23 cellular contexts compared by ENCODE assay signal in the genomic region with DNA sequence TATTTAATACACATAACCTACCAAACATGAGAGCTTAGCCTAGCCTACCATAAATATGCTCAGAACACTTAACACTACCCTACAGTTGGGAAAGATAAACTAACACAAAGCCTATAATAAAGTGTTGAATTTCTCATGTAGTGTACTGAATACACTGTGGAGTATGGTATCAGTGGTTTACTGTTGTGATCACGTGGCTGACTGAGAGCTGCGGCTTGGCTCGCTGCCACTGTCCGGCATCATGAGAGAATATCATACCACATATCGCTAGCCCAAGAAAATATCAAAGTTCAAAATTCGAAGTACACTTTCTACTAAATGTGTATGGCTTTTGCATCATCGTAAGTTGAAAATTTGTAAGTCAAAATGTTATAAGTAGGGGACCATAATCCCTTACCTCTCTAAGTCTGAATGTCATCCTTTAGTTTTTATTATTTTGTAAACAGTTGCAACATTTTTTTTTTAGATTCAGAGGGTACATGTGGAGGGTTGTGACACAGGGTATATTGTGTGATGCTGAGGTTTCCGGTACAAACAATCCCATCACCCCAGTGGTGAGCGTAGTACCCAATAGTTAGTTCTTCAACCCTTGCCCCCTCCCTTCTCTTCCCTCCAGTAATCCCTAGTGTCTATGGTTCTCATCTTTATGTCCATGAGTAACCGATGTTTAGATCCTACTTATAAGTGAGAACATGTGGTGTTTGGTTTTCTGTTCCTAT. TPM values are rescaled to one million over a fixed set of nuclear protein-coding genes. Genes with fewer than 3 reads are reported as not detected.
DNase-seq lines count a peak whose midpoint lies in the region; ATAC-seq and TF ChIP-seq lines count a peak whose summit lies in the region.
"Had no signal": no experiment of that assay in that cellular context is flagged by ENCODE, and none has a peak within 500 bp of the region (broad histone marks: within the 10 kb centered on the region; RNA-seq: fewer than 3 reads in every experiment).

No MANE protein-coding gene starts in this region.

- H3K36me3 ChIP-seq in smooth muscle cell (ENCODE audit: low read depth) (no peaks in the 10 kb centered on the region), tibial nerve (no peaks in the 10 kb centered on the region)
- H3K36me3 ChIP-seq: thoracic aorta had no signal

- H3K36me3 Mint-ChIP-seq in Calu3 (ENCODE audit: insufficient read depth, unreplicated experiment): peaks cover 5% of the 10 kb centered on the region
- no peaks in the 10 kb centered on the region for H3K36me3 Mint-ChIP-seq in CD4-positive, alpha-beta T cell (ENCODE audit: low read depth)
- H3K36me3 Mint-ChIP-seq: IgD-negative memory B cell had no signal

- TF ChIP-seq CTCF in Calu3 (IDR thresholded peaks at IDR 0.05; ENCODE audit: unreplicated experiment) (no peak), smooth muscle cell (IDR thresholded peaks at IDR 0.05; ENCODE audit: borderline replicate concordance, insufficient read depth, poor library complexity, severe bottlenecking) (no peak), tibial nerve (IDR thresholded peaks at IDR 0.05) (no peak)
- TF ChIP-seq CTCF in CD4-positive, alpha-beta T cell (IDR thresholded peaks at IDR 0.05): no peak

- H3K9ac ChIP-seq in smooth muscle cell (ENCODE audit: low read depth): no peak overlapping the region

- intact Hi-C loops in Calu3 (cut with micrococcal nuclease; ENCODE audit: unreplicated experiment): no loop called here
- intact Hi-C loops in left colon (cut with DNase I, micrococcal nuclease): no loop called here
- intact Hi-C loops in CD4-positive, alpha-beta T cell (cut with DNase I, micrococcal nuclease): loop anchor here (5.0 kb wide), 4 partner anchors 94 to 1244 kb away; no protein-coding TSS in a partner anchor

- POLR2A ChIA-PET in CD4-positive, alpha-beta T cell (lab: Charles Lee): no interaction called here

- no peaks in the 10 kb centered on the region for H3K9me3 Mint-ChIP-seq in Calu3 (ENCODE audit: low read depth, unreplicated experiment)
- no peaks in the 10 kb centered on the region for H3K9me3 Mint-ChIP-seq in CD4-positive, alpha-beta T cell
- H3K9me3 Mint-ChIP-seq: endodermal cell, IgD-negative memory B cell had no signal

- DNase-seq in Calu3 (peak; percentile 36), OCI-M1 (lab: John Stamatoyannopoulos, UW) (peak; percentile 96), left colon (peak in 1 of 2 donors; percentile 41), smooth muscle cell (lab: John Stamatoyannopoulos, UW; ENCODE audit: unreplicated experiment) (no peak), tibial nerve (ENCODE audit: low spot score in 2 of 2) (no peak), NCI-H2081 (lab: John Stamatoyannopoulos, UW) (no peak)
- no peak for DNase-seq in CD4-positive, alpha-beta T cell
- DNase-seq: activated CD8-positive, alpha-beta memory T cell treated with anti-CD3 and anti-CD28 coated beads, Interleukin-2, amount 10 ng/mL, durations not matched to agents 7 days and 5 days; activated effector memory CD4-positive, alpha-beta T cell treated with anti-CD3 and anti-CD28 coated beads, Interleukin-2, amount 50 U/mL, for 16 hours; amygdala; DMS 273 treated with DMSO at 0.1 percent for 48 hours; endodermal cell; left cardiac atrium; NCI-H1436; NCI-H526 treated with DMSO at 0.1 percent for 48 hours; stimulated activated CD4-positive, alpha-beta T cell treated with anti-CD3 and anti-CD28 coated beads, Interleukin-4, amount 100 ng/mL, for 4 hours; T-helper 1 cell had no signal

- CTCF ChIA-PET in Calu3 (lab: Charles Lee): no interaction called here
- CTCF ChIA-PET in CD4-positive, alpha-beta T cell (lab: Charles Lee): no interaction called here

- H3K4me3 ChIP-seq in smooth muscle cell (no peak overlapping the region), tibial nerve (no peak overlapping the region)
- H3K4me3 ChIP-seq: thoracic aorta had no signal

- H2AFZ ChIP-seq in smooth muscle cell (ENCODE audit: low read depth): no peak overlapping the region

- H3K79me2 ChIP-seq in smooth muscle cell (ENCODE audit: low read depth): no peaks in the 10 kb centered on the region

- no TSS peak for BruUV-seq in Calu3 (replicated peaks; lab: Mats Ljungman, UMichigan)

- no peak overlapping the region for H3K4me2 ChIP-seq in smooth muscle cell

- no peak for TF ChIP-seq EP300 in Ishikawa (IDR thresholded peaks at IDR 0.05; ENCODE audit: borderline replicate concordance)
- no peak for TF ChIP-seq EP300 in tibial nerve (IDR thresholded peaks at IDR 0.05)

- H3K9me3 ChIP-seq in smooth muscle cell (replicated peaks; ENCODE audit: low read depth) (no peaks in the 10 kb centered on the region), tibial nerve (no peaks in the 10 kb centered on the region)
- no peaks in the 10 kb centered on the region for H3K9me3 ChIP-seq in CD4-positive, alpha-beta T cell (ENCODE audit: control insufficient read depth, low read length)
- H3K9me3 ChIP-seq: thoracic aorta had no signal

- peak; percentile 71 for ATAC-seq in left colon
- ATAC-seq in CD4-positive, alpha-beta T cell (ENCODE audit: poor library complexity): no peak
- ATAC-seq: activated CD4-positive, CD25-positive, alpha-beta regulatory T cell treated with anti-CD3 and anti-CD28 coated beads, Interleukin-2, amount 50 U/mL, for 24 hours; activated CD8-positive, alpha-beta memory T cell treated with anti-CD3 and anti-CD28 coated beads, Interleukin-2, amount 10 ng/mL, durations not matched to agents 7 days and 5 days; left cardiac atrium had no signal

- H3F3A ChIP-seq in smooth muscle cell (ENCODE audit: low read depth): no peaks in the 10 kb centered on the region

- peaks cover 34% of the 10 kb centered on the region for H3K4me1 Mint-ChIP-seq in Calu3 (ENCODE audit: low read depth, unreplicated experiment)
- H3K4me1 Mint-ChIP-seq in CD4-positive, alpha-beta T cell (ENCODE audit: low read depth): no peaks in the 10 kb centered on the region
- H3K4me1 Mint-ChIP-seq: endodermal cell had no signal

- no peak for TF ChIP-seq RAD21 in Ishikawa (IDR thresholded peaks at IDR 0.05; ENCODE audit: low read depth)

- no peak for TF ChIP-seq POLR2A in tibial nerve (IDR thresholded peaks at IDR 0.05)

- H3K27ac ChIP-seq in smooth muscle cell (ENCODE audit: low read depth) (no peak overlapping the region), tibial nerve (no peak overlapping the region)
- no peak overlapping the region for H3K27ac ChIP-seq in CD4-positive, alpha-beta T cell (ENCODE audit: low read depth, low read length)
- H3K27ac ChIP-seq: thoracic aorta had no signal

- H3K4me1 ChIP-seq in smooth muscle cell (ENCODE audit: low read depth): no peaks in the 10 kb centered on the region
- H3K4me1 ChIP-seq in tibial nerve: no peaks in the 10 kb centered on the region

- H3K27ac Mint-ChIP-seq in Calu3 (ENCODE audit: unreplicated experiment): peak overlapping the region; percentile 30
- H3K27ac Mint-ChIP-seq in CD4-positive, alpha-beta T cell: no peak overlapping the region
- H3K27ac Mint-ChIP-seq: activated CD8-positive, alpha-beta memory T cell treated with anti-CD3 and anti-CD28 coated beads, Interleukin-2, amount 10 ng/mL, durations not matched to agents 7 days and 5 days; endodermal cell; IgD-negative memory B cell had no signal

- H3K4me3 Mint-ChIP-seq in Calu3 (ENCODE audit: low read depth, unreplicated experiment): no peak overlapping the region
- no peak overlapping the region for H3K4me3 Mint-ChIP-seq in CD4-positive, alpha-beta T cell
- H3K4me3 Mint-ChIP-seq: activated CD8-positive, alpha-beta memory T cell treated with anti-CD3 and anti-CD28 coated beads, Interleukin-2, amount 10 ng/mL, durations not matched to agents 7 days and 5 days; endodermal cell had no signal

- H4K20me1 ChIP-seq in smooth muscle cell (ENCODE audit: low read depth): no peaks in the 10 kb centered on the region

- no peaks in the 10 kb centered on the region for H3K27me3 ChIP-seq in smooth muscle cell (ENCODE audit: low read depth)
- H3K27me3 ChIP-seq in tibial nerve: no peaks in the 10 kb centered on the region
- H3K27me3 ChIP-seq in CD4-positive, alpha-beta T cell (ENCODE audit: control insufficient read depth, insufficient read depth, low read length): no peaks in the 10 kb centered on the region

- WGBS in smooth muscle cell (ENCODE audit: low lambda C conversion rate): 86% methylated on average over 10 of the region's 10 CpGs
- 52 to 64% methylated on average over 10 of the region's 10 CpGs for WGBS in tibial nerve, 2 donors

- no peaks in the 10 kb centered on the region for H3K27me3 Mint-ChIP-seq in Calu3 (ENCODE audit: unreplicated experiment)
- H3K27me3 Mint-ChIP-seq in CD4-positive, alpha-beta T cell: peaks cover 22% of the 10 kb centered on the region

TF ChIP-seq in Ishikawa, 13 proteins besides CTCF, POLR2A, EP300 and RAD21:
- TF ChIP-seq NFIC (IDR thresholded peaks at IDR 0.05) (no peak), TAF1 (IDR thresholded peaks at IDR 0.05; ENCODE audit: low read depth) (no peak)
- TF ChIP-seq, protein P1, sequence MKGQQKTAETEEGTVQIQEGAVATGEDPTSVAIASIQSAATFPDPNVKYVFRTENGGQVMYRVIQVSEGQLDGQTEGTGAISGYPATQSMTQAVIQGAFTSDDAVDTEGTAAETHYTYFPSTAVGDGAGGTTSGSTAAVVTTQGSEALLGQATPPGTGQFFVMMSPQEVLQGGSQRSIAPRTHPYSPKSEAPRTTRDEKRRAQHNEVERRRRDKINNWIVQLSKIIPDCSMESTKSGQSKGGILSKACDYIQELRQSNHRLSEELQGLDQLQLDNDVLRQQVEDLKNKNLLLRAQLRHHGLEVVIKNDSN (IDR thresholded peaks at IDR 0.05): peak; percentile 53; the same call in 1 of the 2 replicates

RNA-seq across cellular contexts. Expression of a gene that starts 14.6 kb away (rescaled TPM):
- total RNA-seq in Calu3 (2022): not detected in 2 replicates
- total RNA-seq in left colon: not detected
- total RNA-seq in smooth muscle cell: not detected in 2 replicates
- not detected in 2 replicates for polyA plus RNA-seq in smooth muscle cell
- total RNA-seq in tibial nerve: not detected
- total RNA-seq in CD4-positive, alpha-beta T cell: not detected
- total RNA-seq: activated CD8-positive, alpha-beta memory T cell treated with anti-CD3 and anti-CD28 coated beads, Interleukin-2, amount 10 ng/mL, durations not matched to agents 7 days and 5 days; endodermal cell; left cardiac atrium; mucosa of gallbladder; osteocyte; thoracic aorta had no signal
- polyA plus RNA-seq: IgD-negative memory B cell had no signal

RNA-seq across cellular contexts. Expression of a gene that starts 40.3 kb away (rescaled TPM):
- 12.4 and 13.3 TPM in 2 replicates for total RNA-seq in Calu3 (2022)
- 1 to 10 TPM; 3.2 to 9.7 TPM for total RNA-seq in left colon
- total RNA-seq in smooth muscle cell: 0.13 and 0.99 TPM in 2 replicates
- 0.22 TPM in 1 of 2 replicates, not detected in the other for polyA plus RNA-seq in smooth muscle cell
- total RNA-seq in tibial nerve: 1 to 10 TPM in 2 of 4 donors, under 1 TPM in 1, not detected in 1; 0.84 to 1.5 (median 1.4) TPM
- not detected for total RNA-seq in CD4-positive, alpha-beta T cell
- total RNA-seq: activated CD8-positive, alpha-beta memory T cell treated with anti-CD3 and anti-CD28 coated beads, Interleukin-2, amount 10 ng/mL, durations not matched to agents 7 days and 5 days; endodermal cell; osteocyte had no signal
- polyA plus RNA-seq: IgD-negative memory B cell had no signal

RNA-seq across cellular contexts. Expression of a gene that starts 49.5 kb away (rescaled TPM):
- total RNA-seq in Calu3 (2022) (not detected in 2 replicates), left colon (not detected), smooth muscle cell (not detected in 2 replicates), tibial nerve (not detected)
- polyA plus RNA-seq in smooth muscle cell: not detected in 2 replicates
- not detected for total RNA-seq in CD4-positive, alpha-beta T cell
- total RNA-seq: activated CD8-positive, alpha-beta memory T cell treated with anti-CD3 and anti-CD28 coated beads, Interleukin-2, amount 10 ng/mL, durations not matched to agents 7 days and 5 days; endodermal cell; left cardiac atrium; mucosa of gallbladder; osteocyte; thoracic aorta had no signal
- polyA plus RNA-seq: IgD-negative memory B cell had no signal

Comparison
In these comparisons a context has a peak if more than half of its experiments do, and no peak if none do; other contexts are left out.
1. DNase-seq: peak in Calu3 (single experiment) and OCI-M1 (single experiment); none in smooth muscle cell (single experiment), tibial nerve (0 of 2), NCI-H2081 (0 of 2) and CD4-positive, alpha-beta T cell (0 of 10).
2. intact Hi-C loops: an anchor here in CD4-positive, alpha-beta T cell (5.0 kb wide); none called in Calu3 and left colon.